8 cellular contexts compared by ENCODE assay signal in the genomic region with DNA sequence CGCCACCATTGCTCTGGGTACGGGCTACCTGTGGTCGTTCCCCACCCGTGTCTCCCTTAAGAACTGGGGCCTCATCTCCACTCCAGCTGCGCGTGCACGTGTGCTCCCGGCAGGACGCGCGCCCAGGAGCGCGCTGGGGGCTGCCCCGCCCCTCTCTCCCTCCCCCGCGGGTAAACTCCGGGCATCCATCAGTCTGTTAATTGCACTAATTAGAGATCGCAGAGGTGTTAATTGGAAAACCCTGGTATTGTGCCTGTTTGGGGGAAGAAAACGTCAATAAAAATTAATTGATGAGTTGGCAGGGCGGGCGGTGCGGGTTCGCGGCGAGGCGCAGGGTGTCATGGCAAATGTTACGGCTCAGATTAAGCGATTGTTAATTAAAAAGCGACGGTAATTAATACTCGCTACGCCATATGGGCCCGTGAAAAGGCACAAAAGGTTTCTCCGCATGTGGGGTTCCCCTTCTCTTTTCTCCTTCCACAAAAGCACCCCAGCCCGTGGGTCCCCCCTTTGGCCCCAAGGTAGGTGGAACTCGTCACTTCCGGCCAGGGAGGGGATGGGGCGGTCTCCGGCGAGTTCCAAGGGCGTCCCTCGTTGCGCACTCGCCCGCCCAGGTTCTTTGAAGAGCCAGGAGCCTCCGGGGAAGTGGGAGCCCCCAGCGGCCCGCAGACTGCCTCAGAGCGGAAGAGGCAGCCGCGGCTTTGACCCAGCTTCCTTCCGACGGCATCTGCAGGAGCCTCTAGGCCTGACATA. TPM values are rescaled to one million over a fixed set of nuclear protein-coding genes. Genes with fewer than 3 reads are reported as not detected.
A peak's percentile ranks its signal among the peaks of the same experiment; 100 is the strongest.
DNase-seq lines count a peak whose midpoint lies in the region; ATAC-seq and TF ChIP-seq lines count a peak whose summit lies in the region.

No MANE protein-coding gene starts in this region.

- no peaks in the 10 kb centered on the region for H3K9me3 Mint-ChIP-seq in activated CD4-positive, alpha-beta memory T cell treated with anti-CD3 and anti-CD28 coated beads, Interleukin-2, amount 10 ng/mL, durations not matched to agents 7 days and 5 days
- H3K9me3 Mint-ChIP-seq in effector memory CD8-positive, alpha-beta T cell = no peaks in the 10 kb centered on the region
- no peaks in the 10 kb centered on the region for H3K9me3 Mint-ChIP-seq in natural killer cell
- no peaks in the 10 kb centered on the region for H3K9me3 Mint-ChIP-seq in stimulated activated naive CD8-positive, alpha-beta T cell treated with anti-CD3 and anti-CD28 coated beads, Interleukin-15, amount 100 ng/mL, for 72 hours

- peak overlapping the region; percentile 73 for H3K4me3 Mint-ChIP-seq in activated CD4-positive, alpha-beta memory T cell treated with anti-CD3 and anti-CD28 coated beads, Interleukin-2, amount 10 ng/mL, durations not matched to agents 7 days and 5 days
- peak overlapping the region; percentile 87 to 92 for H3K4me3 Mint-ChIP-seq in effector memory CD8-positive, alpha-beta T cell
- H3K4me3 Mint-ChIP-seq in natural killer cell = peak overlapping the region; percentile 94
- peak overlapping the region; percentile 86 to 96 for H3K4me3 Mint-ChIP-seq in stimulated activated naive CD8-positive, alpha-beta T cell treated with anti-CD3 and anti-CD28 coated beads, Interleukin-15, amount 100 ng/mL, for 72 hours

- H3K4me1 Mint-ChIP-seq in activated CD4-positive, alpha-beta memory T cell treated with anti-CD3 and anti-CD28 coated beads, Interleukin-2, amount 10 ng/mL, durations not matched to agents 7 days and 5 days = peaks cover 24% of the 10 kb centered on the region
- H3K4me1 Mint-ChIP-seq in effector memory CD8-positive, alpha-beta T cell (ENCODE audit: low read depth in 2 of 2) = peaks cover 24 to 27% of the 10 kb centered on the region in 2 donors
- H3K4me1 Mint-ChIP-seq in natural killer cell = peaks cover 25 to 30% of the 10 kb centered on the region in 2 donors
- H3K4me1 Mint-ChIP-seq in stimulated activated naive CD8-positive, alpha-beta T cell treated with anti-CD3 and anti-CD28 coated beads, Interleukin-15, amount 100 ng/mL, for 72 hours = peaks cover 27% of the 10 kb centered on the region

- POLR2A ChIA-PET in activated CD4-positive, alpha-beta memory T cell treated with anti-CD3 and anti-CD28 coated beads, Interleukin-2, amount 10 ng/mL, durations not matched to agents 7 days and 5 days (lab: Charles Lee) = interaction anchor here (1.4 kb wide), 1 partner anchor 173 kb away, joined by 5 read pairs; no protein-coding TSS in a partner anchor

- CTCF ChIA-PET in activated CD4-positive, alpha-beta memory T cell treated with anti-CD3 and anti-CD28 coated beads, Interleukin-2, amount 10 ng/mL, durations not matched to agents 7 days and 5 days (lab: Charles Lee) = no interaction called here

- TF ChIP-seq CTCF in natural killer cell (IDR thresholded peaks at IDR 0.05) = no peak

- H3K27me3 Mint-ChIP-seq in activated CD4-positive, alpha-beta memory T cell treated with anti-CD3 and anti-CD28 coated beads, Interleukin-2, amount 10 ng/mL, durations not matched to agents 7 days and 5 days = peaks cover 29% of the 10 kb centered on the region
- H3K27me3 Mint-ChIP-seq in effector memory CD8-positive, alpha-beta T cell = no peaks in the 10 kb centered on the region
- peaks cover 0 to 3% of the 10 kb centered on the region in 2 donors for H3K27me3 Mint-ChIP-seq in natural killer cell (ENCODE audit: low read depth in 2 of 2)
- H3K27me3 Mint-ChIP-seq in stimulated activated naive CD8-positive, alpha-beta T cell treated with anti-CD3 and anti-CD28 coated beads, Interleukin-15, amount 100 ng/mL, for 72 hours = peaks cover 25% of the 10 kb centered on the region

- intact Hi-C loops in natural killer cell (cut with micrococcal nuclease) = loop anchor here (1.0 to 2.0 kb wide), 2 partner anchors 14 to 28 kb away; a partner anchor contains a TSS

- H3K27ac Mint-ChIP-seq in activated CD4-positive, alpha-beta memory T cell treated with anti-CD3 and anti-CD28 coated beads, Interleukin-2, amount 10 ng/mL, durations not matched to agents 7 days and 5 days = peak overlapping the region; percentile 48
- H3K27ac Mint-ChIP-seq in effector memory CD8-positive, alpha-beta T cell = peak overlapping the region; percentile 94
- H3K27ac Mint-ChIP-seq in natural killer cell = peak overlapping the region; percentile 88 to 92
- H3K27ac Mint-ChIP-seq in stimulated activated naive CD8-positive, alpha-beta T cell treated with anti-CD3 and anti-CD28 coated beads, Interleukin-15, amount 100 ng/mL, for 72 hours = peak overlapping the region; percentile 86 to 89

- DNase-seq in activated CD4-positive, alpha-beta memory T cell treated with anti-CD3 and anti-CD28 coated beads, Interleukin-2, amount 10 ng/mL, durations not matched to agents 7 days and 5 days = peak; percentile 89
- peak; percentile 91 to 94 (median 92) for DNase-seq in effector memory CD8-positive, alpha-beta T cell
- DNase-seq in natural killer cell = peak; percentile 73
- peak; percentile 83 to 94 for DNase-seq in stimulated activated naive CD8-positive, alpha-beta T cell treated with anti-CD3 and anti-CD28 coated beads, Interleukin-15, amount 100 ng/mL, for 72 hours
- DNase-seq in glomerular visceral epithelial cell (ENCODE audit: extremely low spot score) = no peak

- ATAC-seq in GM19035 (IDR thresholded peaks at IDR 0.05; ENCODE audit: unreplicated experiment) (peak; percentile 60), HG03571 (IDR thresholded peaks at IDR 0.05; ENCODE audit: unreplicated experiment) (peak; percentile 65), natural killer cell (peak; percentile 85 to 90 (median 88)), HG02840 (IDR thresholded peaks at IDR 0.05; ENCODE audit: low FRiP score, unreplicated experiment) (no peak)
- ATAC-seq in effector memory CD8-positive, alpha-beta T cell (replicated peaks) = peak; percentile 92
- ATAC-seq in stimulated activated naive CD8-positive, alpha-beta T cell treated with anti-CD3 and anti-CD28 coated beads, Interleukin-15, amount 100 ng/mL, for 72 hours = peak; percentile 98

- H3K36me3 Mint-ChIP-seq in activated CD4-positive, alpha-beta memory T cell treated with anti-CD3 and anti-CD28 coated beads, Interleukin-2, amount 10 ng/mL, durations not matched to agents 7 days and 5 days (ENCODE audit: low read depth) = no peaks in the 10 kb centered on the region
- H3K36me3 Mint-ChIP-seq in effector memory CD8-positive, alpha-beta T cell (ENCODE audit: insufficient read depth) = peaks cover 17% of the 10 kb centered on the region
- no peaks in the 10 kb centered on the region for H3K36me3 Mint-ChIP-seq in natural killer cell

RNA-seq across cellular contexts. Expression of a gene that starts 14.4 kb away (rescaled TPM):
- total RNA-seq in activated CD4-positive, alpha-beta memory T cell treated with anti-CD3 and anti-CD28 coated beads, Interleukin-2, amount 10 ng/mL, durations not matched to agents 7 days and 5 days = 1 to 10 TPM; 7.9 to 8.5 TPM
- total RNA-seq in natural killer cell = 10 to 100 TPM; 11.2 to 21.1 (median 14.7) TPM
